ENCODE assay signal across 8 cellular contexts in genomic region chr12:100199347-100200136, GRCh38. TPM values are rescaled to one million over a fixed set of nuclear protein-coding genes. Genes with fewer than 3 reads are reported as not detected.
DNase-seq lines count a peak whose midpoint lies in the region; ATAC-seq and TF ChIP-seq lines count a peak whose summit lies in the region.

No MANE protein-coding gene starts in this region.

- intact Hi-C loops in heart left ventricle (cut with DNase I): loop anchor here in 9 of 10 donors (1.0 to 10.0 kb wide), 6 partner anchors 37 to 68 kb away; partner anchors contain the start of genes BLTP3B (in 7 of the 9), DEPDC4 (in 4 of the 9) and SCYL2 (in 4 of the 9)
- intact Hi-C loops in aorta (cut with DNase I): loop anchor here (1.0 to 5.0 kb wide), 3 partner anchors 37 to 57 kb away; partner anchors contain the start of gene BLTP3B (in 1 of the 2)

- peak; percentile 80 for ATAC-seq in GM21528 (IDR thresholded peaks at IDR 0.05; ENCODE audit: low FRiP score, unreplicated experiment)
- ATAC-seq in heart left ventricle: peak; percentile 48 to 84 (median 66)
- ATAC-seq in aorta (ENCODE audit: low FRiP score): peak; percentile 85

- H3K4me1 ChIP-seq in heart left ventricle: peaks cover 0 to 27% (median 14%) of the 10 kb centered on the region in 12 donors
- peaks cover 3% of the 10 kb centered on the region for H3K4me1 ChIP-seq in rectal smooth muscle tissue (ENCODE audit: control insufficient read depth, insufficient read depth, low read length)
- H3K4me1 ChIP-seq in aorta (ENCODE audit: control insufficient read depth in 1 of 2, insufficient read depth in 2 of 2, low read length in 2 of 2): no peaks in the 10 kb centered on the region

- H3K27me3 ChIP-seq in heart left ventricle: no peaks in the 10 kb centered on the region
- no peaks in the 10 kb centered on the region for H3K27me3 ChIP-seq in rectal smooth muscle tissue (ENCODE audit: control insufficient read depth, insufficient read depth, low read length)
- no peaks in the 10 kb centered on the region for H3K27me3 ChIP-seq in aorta (ENCODE audit: control insufficient read depth in 1 of 2, insufficient read depth in 2 of 2, low read length in 1 of 2)

- no peak for TF ChIP-seq POLR2A in heart left ventricle (IDR thresholded peaks at IDR 0.05)

- H3K9me3 ChIP-seq in heart left ventricle: no peaks in the 10 kb centered on the region
- H3K9me3 ChIP-seq in aorta (ENCODE audit: control insufficient read depth, low read length): no peaks in the 10 kb centered on the region

- WGBS in heart left ventricle, 4 donors: 1 to 5% (median 3%) methylated on average over 51 to 78 of the region's 78 CpGs
- WGBS in aorta, 2 donors: 2 to 3% methylated on average over 51 to 78 of the region's 78 CpGs

- H3K4me3 ChIP-seq in heart left ventricle (peak overlapping the region; percentile 54 to 94 (median 66)), rectal smooth muscle tissue (ENCODE audit: low read length) (peak overlapping the region; percentile 94), aorta (ENCODE audit: low read length in 2 of 2) (peak overlapping the region; percentile 45 to 99)

- H3K27ac ChIP-seq in heart left ventricle (peak overlapping the region in 11 of 12 donors; percentile 3 to 84 (median 61)), rectal smooth muscle tissue (ENCODE audit: low read depth, low read length) (peak overlapping the region; percentile 67), aorta (ENCODE audit: low read depth in 1 of 2, low read length in 2 of 2) (peak overlapping the region in 1 of 2 donors; percentile 44)

- DNase-seq in DMS79 treated with DMSO at 0.1 percent for 48 hours (lab: John Stamatoyannopoulos, UW): peak; percentile 49
- peak; percentile 84 for DNase-seq in HuH-7 (ENCODE audit: low spot score)
- DNase-seq in SHP77 (lab: John Stamatoyannopoulos, UW): peak; percentile 81 to 86
- peak; percentile 37 to 66 (median 49) for DNase-seq in activated naive CD4-positive, alpha-beta T cell (lab: John Stamatoyannopoulos, UW)
- DNase-seq in heart left ventricle: peak; percentile 58 to 87 (median 67)
- DNase-seq in aorta: peak; percentile 84 to 92

- H3K36me3 ChIP-seq in heart left ventricle (peaks cover 0 to 13% (median under 1%) of the 10 kb centered on the region in 9 donors), rectal smooth muscle tissue (ENCODE audit: control insufficient read depth, insufficient read depth, low read length) (no peaks in the 10 kb centered on the region), aorta (ENCODE audit: control insufficient read depth in 1 of 2, insufficient read depth in 2 of 2, low read length in 1 of 2) (peaks cover 0 to 2% of the 10 kb centered on the region in 2 donors)

- peak overlapping the region; percentile 3 for H3K9ac ChIP-seq in rectal smooth muscle tissue (ENCODE audit: low read length)

- no peak for TF ChIP-seq CTCF in heart left ventricle (IDR thresholded peaks at IDR 0.05)

RNA-seq across cellular contexts. Expression of gene ACTR6, which starts 1.1 kb away (rescaled TPM):
- total RNA-seq in heart left ventricle: 10 to 100 TPM in 8 of 9 donors, 1 to 10 TPM in 1; 8.9 to 29.5 (median 21.9) TPM
- polyA plus RNA-seq in heart left ventricle: 10 to 100 TPM in 1 of 2 donors, 1 to 10 TPM in 1; 9.3 to 27.1 TPM
- 10 to 100 TPM; 21.4 to 23.9 TPM for total RNA-seq in aorta
- polyA plus RNA-seq in aorta: 10 to 100 TPM; 21.7 to 37.7 TPM

RNA-seq across cellular contexts. Expression of gene BLTP3B, which starts 56.9 kb away (rescaled TPM):
- total RNA-seq in heart left ventricle (10 to 100 TPM; 14.0 to 22.4 (median 16.2) TPM), aorta (10 to 100 TPM; 40.8 to 57.2 TPM)
- polyA plus RNA-seq in heart left ventricle (10 to 100 TPM in 1 of 2 donors, 1 to 10 TPM in 1; 3.7 to 18.7 TPM), aorta (10 to 100 TPM in 1 of 2 donors, 1 to 10 TPM in 1; 8.6 to 13.0 TPM)
